Comparison of ENCODE assay signal across 8 cellular contexts in the genomic region with DNA sequence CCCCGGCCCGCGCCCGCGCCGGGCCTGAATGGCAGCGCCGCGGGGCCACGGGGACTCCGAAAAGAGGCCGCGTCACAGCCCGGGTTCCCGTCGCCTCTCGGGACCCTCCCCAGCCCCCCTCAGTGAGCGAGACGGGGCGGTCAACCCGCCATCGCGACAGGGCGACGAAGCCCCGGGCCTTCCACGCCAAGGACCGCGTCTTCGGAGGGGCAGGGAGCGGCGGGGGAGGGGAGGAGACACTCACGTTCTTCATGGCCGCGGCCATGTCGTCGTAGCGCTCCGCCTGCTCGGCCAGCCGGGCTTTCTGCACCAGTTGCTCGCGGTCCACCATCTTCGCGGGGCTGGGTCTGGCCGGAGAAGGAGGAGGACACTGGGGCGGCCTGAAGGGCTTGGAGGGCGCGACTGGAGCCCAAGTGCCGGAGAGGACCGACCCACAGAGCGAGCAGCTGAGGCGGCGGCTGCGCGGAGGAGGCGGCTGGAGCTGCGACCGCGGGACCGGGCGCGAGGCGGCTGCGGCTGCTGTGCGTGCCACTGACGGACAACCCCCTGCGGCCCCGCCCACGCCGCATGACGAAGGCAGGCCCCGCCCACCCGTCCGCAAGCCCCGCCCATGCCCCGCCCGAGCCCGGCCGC. TPM values are rescaled to one million over a fixed set of nuclear protein-coding genes. Genes with fewer than 3 reads are reported as not detected.
A peak's percentile ranks its signal among the peaks of the same experiment; 100 is the strongest.
DNase-seq lines count a peak whose midpoint lies in the region; ATAC-seq and TF ChIP-seq lines count a peak whose summit lies in the region.

A gene (minus strand): TSS at position 514 of the 633 bp plus-strand sequence. CDS start 183 bp downstream, at position 331.

- H3K4me3 Mint-ChIP-seq in Calu3 (ENCODE audit: low read depth, unreplicated experiment), result peak within 1 kb of the TSS; percentile 90
- peak within 1 kb of the TSS; percentile 99 for H3K4me3 Mint-ChIP-seq in activated T-cell treated with anti-CD3 and anti-CD28 coated beads, Interleukin-2, amount 50 U/mL, for 4 hours
- H3K4me3 Mint-ChIP-seq in stimulated activated effector memory CD8-positive, alpha-beta T cell treated with anti-CD3 and anti-CD28 coated beads, Interleukin-12 subunit alpha, Interleukin-12 subunit beta, amount 100 ng/mL, for 72 hours, result peak within 1 kb of the TSS; percentile 91

- H3K27ac Mint-ChIP-seq in Calu3 (ENCODE audit: unreplicated experiment), result peak within 1 kb of the TSS; percentile 91
- peak within 1 kb of the TSS; percentile 99 for H3K27ac Mint-ChIP-seq in stimulated activated effector memory CD8-positive, alpha-beta T cell treated with anti-CD3 and anti-CD28 coated beads, Interleukin-12 subunit alpha, Interleukin-12 subunit beta, amount 100 ng/mL, for 72 hours

- H3K9me3 Mint-ChIP-seq in Calu3 (ENCODE audit: low read depth, unreplicated experiment), result no peaks in the 10 kb centered on the region
- no peaks in the 10 kb centered on the region for H3K9me3 Mint-ChIP-seq in activated T-cell treated with anti-CD3 and anti-CD28 coated beads, Interleukin-2, amount 50 U/mL, for 4 hours
- no peaks in the 10 kb centered on the region for H3K9me3 Mint-ChIP-seq in stimulated activated effector memory CD8-positive, alpha-beta T cell treated with anti-CD3 and anti-CD28 coated beads, Interleukin-12 subunit alpha, Interleukin-12 subunit beta, amount 100 ng/mL, for 72 hours

- peak; percentile 70 for ATAC-seq in activated T-cell treated with anti-CD3 and anti-CD28 coated beads, Interleukin-2, amount 50 U/mL, for 4 hours
- ATAC-seq in esophagus mucosa, result peak; percentile 90
- ATAC-seq in stimulated activated effector memory CD8-positive, alpha-beta T cell treated with anti-CD3 and anti-CD28 coated beads, Interleukin-12 subunit alpha, Interleukin-12 subunit beta, amount 100 ng/mL, for 72 hours, result peak; percentile 80

- H3K4me1 Mint-ChIP-seq in Calu3 (ENCODE audit: low read depth, unreplicated experiment), result peaks cover 11% of the 10 kb centered on the region
- H3K4me1 Mint-ChIP-seq in activated T-cell treated with anti-CD3 and anti-CD28 coated beads, Interleukin-2, amount 50 U/mL, for 4 hours (ENCODE audit: low read depth), result peaks cover 36% of the 10 kb centered on the region
- H3K4me1 Mint-ChIP-seq in stimulated activated effector memory CD8-positive, alpha-beta T cell treated with anti-CD3 and anti-CD28 coated beads, Interleukin-12 subunit alpha, Interleukin-12 subunit beta, amount 100 ng/mL, for 72 hours, result peaks cover 41% of the 10 kb centered on the region

- TF ChIP-seq CTCF in Calu3 (IDR thresholded peaks at IDR 0.05; ENCODE audit: unreplicated experiment) (no peak), GM20000 (IDR thresholded peaks at IDR 0.05; ENCODE audit: extremely low read depth, missing control alignments) (no peak)

- intact Hi-C loops in Calu3 (cut with micrococcal nuclease; ENCODE audit: unreplicated experiment), result no loop called here

- H3K36me3 Mint-ChIP-seq in Calu3 (ENCODE audit: insufficient read depth, unreplicated experiment), result peaks cover 52% of the 10 kb centered on the region
- peaks cover 28% of the 10 kb centered on the region for H3K36me3 Mint-ChIP-seq in activated T-cell treated with anti-CD3 and anti-CD28 coated beads, Interleukin-2, amount 50 U/mL, for 4 hours (ENCODE audit: insufficient read depth)
- H3K36me3 Mint-ChIP-seq in stimulated activated effector memory CD8-positive, alpha-beta T cell treated with anti-CD3 and anti-CD28 coated beads, Interleukin-12 subunit alpha, Interleukin-12 subunit beta, amount 100 ng/mL, for 72 hours, result peaks cover 56% of the 10 kb centered on the region

- DNase-seq in Calu3, result peak; percentile 83
- peak; percentile 93 for DNase-seq in GM20000 (ENCODE audit: low spot score)
- DNase-seq in HS-27A (ENCODE audit: low read depth), result peak; percentile 51
- DNase-seq in OCI-M1 (lab: John Stamatoyannopoulos, UW), result peak; percentile 97
- peak; percentile 86 for DNase-seq in activated T-cell treated with anti-CD3 and anti-CD28 coated beads, Interleukin-2, amount 50 U/mL, for 4 hours
- DNase-seq in myocyte (ENCODE audit: low read depth), result peak; percentile 94
- peak in 1 of 2 donors; percentile 95 for DNase-seq in stimulated activated effector memory CD8-positive, alpha-beta T cell treated with anti-CD3 and anti-CD28 coated beads, Interleukin-12 subunit alpha, Interleukin-12 subunit beta, amount 100 ng/mL, for 72 hours (ENCODE audit: low spot score in 2 of 2)

- H3K27me3 Mint-ChIP-seq in Calu3 (ENCODE audit: unreplicated experiment), result no peaks in the 10 kb centered on the region
- H3K27me3 Mint-ChIP-seq in activated T-cell treated with anti-CD3 and anti-CD28 coated beads, Interleukin-2, amount 50 U/mL, for 4 hours (ENCODE audit: low read depth), result no peaks in the 10 kb centered on the region

- no TSS peak for BruUV-seq in Calu3 (replicated peaks; lab: Mats Ljungman, UMichigan)

- CTCF ChIA-PET in Calu3 (lab: Charles Lee), result no interaction called here

RNA-seq across cellular contexts. Expression of the gene that starts here (rescaled TPM):
- total RNA-seq in Calu3 (2022) (113 and 122 TPM in 2 replicates), esophagus mucosa (86.9 TPM), myocyte (258 and 294 TPM in 2 replicates)
- 100 to 1,000 TPM; 164 to 173 (median 173) TPM for total RNA-seq in activated T-cell treated with anti-CD3 and anti-CD28 coated beads, Interleukin-2, amount 50 U/mL, for 4 hours
- polyA plus RNA-seq in myocyte (2012), result 330 TPM
